In genomic region chr7:137878333-137878961, GRCh38 we compare ENCODE assay signal across 8 cellular contexts. TPM values are rescaled to one million over a fixed set of nuclear protein-coding genes. Genes with fewer than 3 reads are reported as not detected.
DNase-seq lines count a peak whose midpoint lies in the region; ATAC-seq and TF ChIP-seq lines count a peak whose summit lies in the region.

No MANE protein-coding gene starts in this region.

- H3K27me3 ChIP-seq in HUES48 (ENCODE audit: control insufficient read depth, insufficient read depth, low read length) (no peaks in the 10 kb centered on the region), right lobe of liver (no peaks in the 10 kb centered on the region), prostate gland (replicated peaks; ENCODE audit: insufficient read depth) (no peaks in the 10 kb centered on the region)

- peak overlapping the region; percentile 10; the same call in 1 of the 2 replicates for H3K9ac ChIP-seq in HUES48 (ENCODE audit: low read depth, low read length)

- H3K27ac ChIP-seq in HUES48 (ENCODE audit: low read depth, low read length) (peak overlapping the region; percentile 95), right lobe of liver (no peak overlapping the region), prostate gland (peak overlapping the region in 1 of 2 donors; percentile 54)

- H3K4me3 Mint-ChIP-seq in chondrocyte (ENCODE audit: unreplicated experiment), result no peak overlapping the region
- no peak overlapping the region for H3K4me3 Mint-ChIP-seq in stimulated activated effector memory CD8-positive, alpha-beta T cell treated with anti-CD3 and anti-CD28 coated beads, Interleukin-12 subunit alpha, Interleukin-12 subunit beta, amount 100 ng/mL, for 72 hours

- peak overlapping the region; percentile 95 for H3K27ac Mint-ChIP-seq in chondrocyte (ENCODE audit: unreplicated experiment)
- H3K27ac Mint-ChIP-seq in stimulated activated effector memory CD8-positive, alpha-beta T cell treated with anti-CD3 and anti-CD28 coated beads, Interleukin-12 subunit alpha, Interleukin-12 subunit beta, amount 100 ng/mL, for 72 hours, result peak overlapping the region; percentile 74

- intact Hi-C loops in right lobe of liver (cut with DNase I) (no loop called here), prostate gland (cut with DNase I) (no loop called here)

- peaks cover 63% of the 10 kb centered on the region for H3K36me3 ChIP-seq in HUES48 (ENCODE audit: control insufficient read depth, insufficient read depth, low read length)
- peaks cover 0 to 69% (median 33%) of the 10 kb centered on the region in 4 donors for H3K36me3 ChIP-seq in right lobe of liver
- H3K36me3 ChIP-seq in prostate gland, result peaks cover 3 to 12% of the 10 kb centered on the region in 2 donors

- ATAC-seq in right lobe of liver, result peak in 3 of 4 donors; percentile 16 to 34 (median 22)
- no peak for ATAC-seq in stimulated activated effector memory CD8-positive, alpha-beta T cell treated with anti-CD3 and anti-CD28 coated beads, Interleukin-12 subunit alpha, Interleukin-12 subunit beta, amount 100 ng/mL, for 72 hours
- no peak for ATAC-seq in GM18520 (IDR thresholded peaks at IDR 0.05; ENCODE audit: unreplicated experiment)
- no peak for ATAC-seq in GM19035 (IDR thresholded peaks at IDR 0.05; ENCODE audit: unreplicated experiment)

- H3K9me3 ChIP-seq in HUES48 (ENCODE audit: control insufficient read depth, insufficient read depth, low read length), result 0 out of 2 replicates have a peak, but pooled peaks cover 5% of the 10 kb centered on the region
- H3K9me3 ChIP-seq in right lobe of liver, result no peaks in the 10 kb centered on the region
- no peaks in the 10 kb centered on the region for H3K9me3 ChIP-seq in prostate gland

- H3K27me3 Mint-ChIP-seq in chondrocyte (ENCODE audit: low read depth), result no peaks in the 10 kb centered on the region

- no peak for TF ChIP-seq CTCF in chondrocyte (IDR thresholded peaks at IDR 0.05)
- TF ChIP-seq CTCF in right lobe of liver (IDR thresholded peaks at IDR 0.05), result no peak
- TF ChIP-seq CTCF in prostate gland (IDR thresholded peaks at IDR 0.05), result no peak

- 100% methylated on average over 2 of the region's 8 CpGs for WGBS in right lobe of liver (ENCODE audit: insufficient coverage, low coverage, low lambda C conversion rate, missing lambda C conversion rate)
- WGBS in prostate gland, result 43% methylated on average over 8 of the region's 8 CpGs

- no peak for TF ChIP-seq POLR2A in right lobe of liver (IDR thresholded peaks at IDR 0.05)
- no peak for TF ChIP-seq POLR2A in prostate gland (IDR thresholded peaks at IDR 0.05)

- H3K4me1 Mint-ChIP-seq in chondrocyte (ENCODE audit: low read depth), result peaks cover 95% of the 10 kb centered on the region
- H3K4me1 Mint-ChIP-seq in stimulated activated effector memory CD8-positive, alpha-beta T cell treated with anti-CD3 and anti-CD28 coated beads, Interleukin-12 subunit alpha, Interleukin-12 subunit beta, amount 100 ng/mL, for 72 hours, result peaks cover 23% of the 10 kb centered on the region

- no peak overlapping the region for H3K4me3 ChIP-seq in HUES48 (ENCODE audit: low read depth, low read length)
- H3K4me3 ChIP-seq in right lobe of liver, result no peak overlapping the region
- H3K4me3 ChIP-seq in prostate gland, result no peak overlapping the region

- peaks cover 59% of the 10 kb centered on the region for H3K4me1 ChIP-seq in HUES48 (ENCODE audit: control insufficient read depth, insufficient read depth, low read length)
- H3K4me1 ChIP-seq in right lobe of liver, result no peaks in the 10 kb centered on the region
- H3K4me1 ChIP-seq in prostate gland (replicated peaks), result no peaks in the 10 kb centered on the region

- DNase-seq in chondrocyte (ENCODE audit: low spot score) (no peak), right lobe of liver (peak in 1 of 3 donors; percentile 52), NOMO-1 treated with DMSO at 0.1 percent for 48 hours (lab: John Stamatoyannopoulos, UW; ENCODE audit: unreplicated experiment) (no peak), prostate gland (ENCODE audit: low spot score) (no peak)
- no peak for DNase-seq in stimulated activated effector memory CD8-positive, alpha-beta T cell treated with anti-CD3 and anti-CD28 coated beads, Interleukin-12 subunit alpha, Interleukin-12 subunit beta, amount 100 ng/mL, for 72 hours (ENCODE audit: low spot score in 2 of 2)

- H3K9me3 Mint-ChIP-seq in chondrocyte (ENCODE audit: low read depth), result peaks cover 7% of the 10 kb centered on the region
- H3K9me3 Mint-ChIP-seq in stimulated activated effector memory CD8-positive, alpha-beta T cell treated with anti-CD3 and anti-CD28 coated beads, Interleukin-12 subunit alpha, Interleukin-12 subunit beta, amount 100 ng/mL, for 72 hours, result no peaks in the 10 kb centered on the region

- H3K36me3 Mint-ChIP-seq in chondrocyte (ENCODE audit: low read depth), result peaks cover 55% of the 10 kb centered on the region
- H3K36me3 Mint-ChIP-seq in stimulated activated effector memory CD8-positive, alpha-beta T cell treated with anti-CD3 and anti-CD28 coated beads, Interleukin-12 subunit alpha, Interleukin-12 subunit beta, amount 100 ng/mL, for 72 hours, result peaks cover 82% of the 10 kb centered on the region

RNA-seq across cellular contexts. Expression of gene DGKI, which starts 31.7 kb away (rescaled TPM):
- 15.3 to 52.4 TPM (median 17.0 TPM) in 3 replicates for total RNA-seq in chondrocyte
- total RNA-seq in right lobe of liver, result under 1 TPM in 5 of 6 experiments, not detected in 1; 0.05 to 0.35 (median 0.06) TPM
- total RNA-seq in prostate gland, result 1 to 10 TPM in 1 of 2 donors, under 1 TPM in 1; 0.32 to 1.5 TPM

Comparison
In these comparisons a context has a peak if more than half of its experiments do, and no peak if none do; other contexts are left out.
1. ATAC-seq: peak in right lobe of liver (3 of 4); none in stimulated activated effector memory CD8-positive, alpha-beta T cell treated with anti-CD3 and anti-CD28 coated beads, Interleukin-12 subunit alpha, Interleukin-12 subunit beta, amount 100 ng/mL, for 72 hours (single experiment), GM18520 (single experiment) and GM19035 (single experiment).